20 cellular contexts compared by ENCODE assay signal in the genomic region with DNA sequence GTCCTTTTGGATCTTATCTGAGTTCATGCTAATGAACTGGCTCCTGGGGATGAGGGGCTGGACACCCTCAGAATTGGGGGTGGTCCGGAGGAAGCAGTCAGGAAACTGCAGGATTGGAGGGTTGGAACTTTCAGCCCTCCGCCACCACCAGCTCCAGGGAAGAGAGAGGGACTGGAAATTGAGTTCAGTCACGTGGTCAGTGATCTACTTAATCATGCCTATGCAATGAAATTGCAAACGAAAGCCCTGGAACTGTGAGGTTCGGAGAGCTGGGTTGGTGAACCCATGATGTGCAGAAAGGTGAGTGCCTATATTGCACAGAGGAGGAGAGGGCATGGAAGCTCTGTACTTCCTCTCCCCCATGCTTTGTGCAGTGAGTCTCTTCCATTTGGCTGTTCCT.
"Had no signal": no experiment of that assay in that cellular context is flagged by ENCODE, and none has a peak within 500 bp of the region (broad histone marks: within the 10 kb centered on the region; RNA-seq: fewer than 3 reads in every experiment).

No MANE protein-coding gene starts in this region.

- ATAC-seq: gastroesophageal sphincter; mucosa of descending colon; naive thymus-derived CD8-positive, alpha-beta T cell; stimulated activated naive B cell treated with anti-CD40 and anti-IgM and Interleukin-4, amounts not matched to agents 10 μg/mL and 1 μg/mL and 100 μg/mL, for 72 hours; stimulated activated naive CD8-positive, alpha-beta T cell treated with anti-CD3 and anti-CD28 coated beads, Interleukin-15, amount 100 ng/mL, for 72 hours; upper lobe of right lung had no signal

- H3K9me3 ChIP-seq: esophagus squamous epithelium, gastroesophageal sphincter, mucosa of descending colon, neutrophil, sigmoid colon, upper lobe of right lung, vagina had no signal

- DNase-seq: cortex of kidney; effector memory CD4-positive, alpha-beta T cell; esophagus squamous epithelium; foreskin fibroblast; glutamatergic neuron; kidney glomerular epithelial cell; mammary epithelial cell; mucosa of descending colon; naive thymus-derived CD8-positive, alpha-beta T cell; sigmoid colon; stimulated activated CD4-positive, alpha-beta T cell treated with anti-CD3 and anti-CD28 coated beads, Interleukin-2, amount 100 ng/mL, for 24 hours; stimulated activated CD4-positive, alpha-beta T cell treated with anti-CD3 and anti-CD28 coated beads, Interleukin-4, amount 100 ng/mL, for 4 hours; stimulated activated naive B cell treated with anti-CD40 and anti-IgM and Interleukin-4, amounts not matched to agents 10 μg/mL and 1 μg/mL and 100 μg/mL, for 72 hours; stimulated activated naive CD8-positive, alpha-beta T cell treated with anti-CD3 and anti-CD28 coated beads, Interleukin-15, amount 100 ng/mL, for 72 hours; substantia nigra; upper lobe of right lung had no signal

- H3K27me3 ChIP-seq: esophagus squamous epithelium, gastroesophageal sphincter, neutrophil, sigmoid colon, upper lobe of right lung, vagina had no signal

- H3K36me3 ChIP-seq: esophagus squamous epithelium, gastroesophageal sphincter, neutrophil, sigmoid colon, upper lobe of right lung, vagina had no signal

- H3K27ac ChIP-seq: esophagus squamous epithelium, gastroesophageal sphincter, neutrophil, sigmoid colon, skin epidermis, upper lobe of right lung, vagina had no signal

- H3K4me3 ChIP-seq: esophagus squamous epithelium, gastroesophageal sphincter, mucosa of descending colon, sigmoid colon, skin epidermis, upper lobe of right lung, vagina had no signal
